In the genomic region with DNA sequence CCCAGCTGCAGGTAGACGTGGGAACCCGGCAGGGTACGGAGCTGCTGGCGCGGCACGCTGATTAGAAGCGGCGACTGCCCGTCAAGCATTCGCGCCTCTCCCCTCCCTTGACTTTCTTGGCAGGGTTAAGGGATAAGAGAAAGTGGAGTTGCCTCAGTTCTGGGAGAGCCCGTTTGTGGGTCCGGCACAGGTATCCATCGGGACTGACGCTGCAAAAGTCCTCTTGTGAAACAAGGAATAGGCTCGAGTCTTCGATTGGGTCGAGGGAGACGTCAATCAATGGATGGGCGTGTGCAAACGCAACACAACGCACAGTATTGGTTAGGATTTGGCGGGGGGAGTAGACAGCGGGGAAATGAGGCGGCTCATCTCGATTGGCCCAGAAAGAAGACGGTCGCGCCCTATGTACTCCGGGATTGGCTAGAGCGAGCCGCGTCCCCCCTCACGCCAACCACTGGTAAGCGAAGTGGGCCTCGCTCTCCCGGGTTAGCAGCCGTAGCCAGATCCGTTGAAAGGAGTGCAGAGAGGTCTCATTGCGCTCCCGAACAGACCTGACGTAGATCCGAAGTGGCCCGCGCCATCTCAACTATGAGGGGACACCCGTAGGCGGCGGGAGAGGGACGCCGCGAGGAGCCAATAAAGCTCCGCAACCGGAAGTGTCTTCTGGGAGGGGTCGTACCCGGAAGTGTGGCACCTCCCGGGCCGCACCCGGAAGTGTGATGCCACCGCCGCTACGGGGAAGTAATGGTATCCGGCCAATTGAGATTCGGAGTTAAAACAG, we compare ENCODE assay signal across 8 cellular contexts. TPM values are rescaled to one million over a fixed set of nuclear protein-coding genes. Genes with fewer than 3 reads are reported as not detected.
DNase-seq lines count a peak whose midpoint lies in the region; ATAC-seq and TF ChIP-seq lines count a peak whose summit lies in the region.

A gene (plus strand): TSS at position 713 of the 781 bp plus-strand sequence. CDS start 296 bp downstream, outside the sequence.

- peak within 1 kb of the TSS; percentile 74; the same call in 1 of the 2 replicates for H2BK120ac ChIP-seq in IMR-90 (ENCODE audit: low read depth, low read length)

- peak within 1 kb of the TSS; percentile 31 to 95 for H4K8ac ChIP-seq in IMR-90 (ENCODE audit: low read depth in 2 of 2, low read length in 2 of 2)

- H4K20me1 ChIP-seq in IMR-90 (ENCODE audit: insufficient read depth, low read length) = no peaks in the 10 kb centered on the region

- peak within 1 kb of the TSS; percentile 20 for H2AK5ac ChIP-seq in IMR-90 (ENCODE audit: low read depth, low read length)

- H3K23ac ChIP-seq in IMR-90 (ENCODE audit: low read depth, low read length) = peak within 1 kb of the TSS; percentile 84

- H2BK20ac ChIP-seq in IMR-90 (ENCODE audit: low read depth, low read length) = no peak within 1 kb of the TSS

- intact Hi-C loops in IMR-90 (cut with micrococcal nuclease) = no loop called here

- H3K4ac ChIP-seq in IMR-90 (ENCODE audit: low read depth, low read length) = peak within 1 kb of the TSS; percentile 91

- H2AK9ac ChIP-seq in IMR-90 (replicated peaks; ENCODE audit: low read depth, low read length, poor library complexity) = peak within 1 kb of the TSS; percentile 95

- H3K14ac ChIP-seq in IMR-90 (replicated peaks; ENCODE audit: low read depth, low read length) = peak within 1 kb of the TSS; percentile 74

- no peaks in the 10 kb centered on the region for H3K9me3 ChIP-seq in IMR-90 (ENCODE audit: control insufficient read depth, insufficient read depth, low read length)

- H3K9ac ChIP-seq in IMR-90 (ENCODE audit: low read depth, low read length) = peak within 1 kb of the TSS; percentile 71

- BruUV-seq in IMR-90 (replicated peaks; lab: Mats Ljungman, UMichigan) = TSS peak; percentile 65

- POLR2A ChIA-PET in IMR-90 (lab: Charles Lee; ENCODE audit: unreplicated experiment) = no interaction called here

- no peak within 1 kb of the TSS; the same call in 2 of the 3 replicates for H2BK15ac ChIP-seq in IMR-90 (ENCODE audit: low read depth, low read length)

- CTCF ChIA-PET in IMR-90 (lab: Yijun Ruan, JAX) = interaction anchor here (0.5 kb wide), 1 partner anchor 10 kb away, joined by 3 read pairs; no protein-coding TSS in a partner anchor

- peaks cover 16 to 26% of the 10 kb centered on the region in 2 experiments for H3K79me1 ChIP-seq in IMR-90 (ENCODE audit: low read depth in 1 of 2, low read length in 2 of 2)

- H3K9me1 ChIP-seq in IMR-90 (ENCODE audit: insufficient read depth, low read length) = peaks cover 6% of the 10 kb centered on the region

- no peak for TF ChIP-seq RAD21 in IMR-90 (IDR thresholded peaks at IDR 0.05; ENCODE audit: low read length)

- H2AFZ ChIP-seq in IMR-90 (replicated peaks; ENCODE audit: low read length, poor library complexity) = peak within 1 kb of the TSS; percentile 91

- H3K56ac ChIP-seq in IMR-90 (ENCODE audit: extremely low read depth, insufficient read depth, low read length) = peak within 1 kb of the TSS; percentile 79

- TF ChIP-seq CTCF in IMR-90 (conservative IDR thresholded peaks at IDR 0.05; ENCODE audit: low read depth, low read length) = 0 out of 2 replicates have a peak, but pooled peaks have one; percentile 5

- in situ Hi-C loops in IMR-90 (cut with MboI; ENCODE audit: low sequenced_read_pairs) = no loop called here

- dilution Hi-C loops in IMR-90 (cut with HindIII; ENCODE audit: low sequenced_read_pairs, unreplicated experiment) = no loop called here

- H3K27ac ChIP-seq in IMR-90 (ENCODE audit: insufficient read depth, low read length) = peak within 1 kb of the TSS; percentile 86

- peak; percentile 88 for TF ChIP-seq POLR2A in IMR-90 (IDR thresholded peaks at IDR 0.05; ENCODE audit: low read depth, low read length)

- ATAC-seq in GM21528 (IDR thresholded peaks at IDR 0.05; ENCODE audit: low FRiP score, unreplicated experiment) (peak; percentile 99), IMR-90 (ENCODE audit: low read depth) (peak; percentile 100)

- peaks cover 22% of the 10 kb centered on the region for H3K36me3 ChIP-seq in IMR-90 (ENCODE audit: control insufficient read depth, insufficient read depth, low read length)

- peak within 1 kb of the TSS; percentile 63 for H2BK5ac ChIP-seq in IMR-90 (ENCODE audit: low read depth, low read length, poor library complexity, severe bottlenecking)

- H3K27me3 ChIP-seq in IMR-90 (ENCODE audit: control insufficient read depth, insufficient read depth, low read length) = no peaks in the 10 kb centered on the region

- H3K4me1 ChIP-seq in IMR-90 (ENCODE audit: control insufficient read depth, insufficient read depth, low read length) = no peaks in the 10 kb centered on the region

- peak within 1 kb of the TSS; percentile 73 for H4K91ac ChIP-seq in IMR-90 (ENCODE audit: insufficient read depth, low read depth, low read length)

- peak within 1 kb of the TSS; percentile 34 for H3K18ac ChIP-seq in IMR-90 (ENCODE audit: low read depth, low read length)

- DNase-seq in DMS 273 (lab: John Stamatoyannopoulos, UW; ENCODE audit: unreplicated experiment) = peak; percentile 99
- DNase-seq in IMR-90 = peak; percentile 98
- peak; percentile 98 for DNase-seq in OCI-M1 (lab: John Stamatoyannopoulos, UW)
- peak; percentile 91 for DNase-seq in activated T-cell treated with anti-CD3 and anti-CD28 coated beads for 24 hours (ENCODE audit: low read depth)
- peak; percentile 98 for DNase-seq in epidermal melanocyte (ENCODE audit: insufficient read length, low spot score)
- peak; percentile 96 for DNase-seq in middle frontal gyrus (ENCODE audit: extremely low spot score, low spot score)
- peak; percentile 77 to 85 for DNase-seq in stimulated activated CD8-positive, alpha-beta memory T cell treated with anti-CD3 and anti-CD28 coated beads, Interleukin-2, amount 100 ng/mL, for 48 hours (ENCODE audit: low read depth in 2 of 2)

- 0% methylated on average over 18 of the region's 63 CpGs; no CpG with 5 or more reads in 1 of the 2 experiments for WGBS in IMR-90 (ENCODE audit: extremely low coverage in 2 of 2, insufficient read length in 1 of 2), 2 experiments

- H4K5ac ChIP-seq in IMR-90 (ENCODE audit: low read depth, low read length) = peak within 1 kb of the TSS; percentile 75

- peak within 1 kb of the TSS; percentile 71 for H3K4me3 ChIP-seq in IMR-90 (ENCODE audit: insufficient read depth, low read depth, low read length)

- H3K4me2 ChIP-seq in IMR-90 (ENCODE audit: low read depth, low read length) = peak within 1 kb of the TSS; percentile 98

TF ChIP-seq in IMR-90, 13 proteins besides CTCF, POLR2A, EP300 and RAD21:
- TF ChIP-seq, protein P1, sequence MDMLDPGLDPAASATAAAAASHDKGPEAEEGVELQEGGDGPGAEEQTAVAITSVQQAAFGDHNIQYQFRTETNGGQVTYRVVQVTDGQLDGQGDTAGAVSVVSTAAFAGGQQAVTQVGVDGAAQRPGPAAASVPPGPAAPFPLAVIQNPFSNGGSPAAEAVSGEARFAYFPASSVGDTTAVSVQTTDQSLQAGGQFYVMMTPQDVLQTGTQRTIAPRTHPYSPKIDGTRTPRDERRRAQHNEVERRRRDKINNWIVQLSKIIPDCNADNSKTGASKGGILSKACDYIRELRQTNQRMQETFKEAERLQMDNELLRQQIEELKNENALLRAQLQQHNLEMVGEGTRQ (IDR thresholded peaks at IDR 0.05; ENCODE audit: low read depth, low read length) = no peak
- TF ChIP-seq NFE2L2 (IDR thresholded peaks at IDR 0.05; ENCODE audit: low read depth, low read length) = no peak
- peak; percentile 7; the same call in 1 of the 2 replicates for TF ChIP-seq MXI1 (IDR thresholded peaks at IDR 0.05; ENCODE audit: borderline replicate concordance, low read depth, low read length)
- TF ChIP-seq RCOR1 (IDR thresholded peaks at IDR 0.05; ENCODE audit: insufficient replicate concordance, low read length) = no peak
- TF ChIP-seq CHD1 (IDR thresholded peaks at IDR 0.05; ENCODE audit: low read depth, low read length) = no peak
- TF ChIP-seq SMC3 (IDR thresholded peaks at IDR 0.05; ENCODE audit: low read depth, low read length) = no peak
- TF ChIP-seq MAZ (IDR thresholded peaks at IDR 0.05; ENCODE audit: borderline replicate concordance, low read depth, low read length) = peak; percentile 75; the same call in 1 of the 2 replicates
- TF ChIP-seq RFX5 (IDR thresholded peaks at IDR 0.05; ENCODE audit: low read depth, low read length) = no peak
- TF ChIP-seq BHLHE40 (IDR thresholded peaks at IDR 0.05; ENCODE audit: low read depth, low read length) = no peak
- peak; percentile 88 for TF ChIP-seq CEBPB (IDR thresholded peaks at IDR 0.05; ENCODE audit: low read depth, low read length)
- peak; percentile 17; the same call in 1 of the 2 replicates for TF ChIP-seq MAFK (IDR thresholded peaks at IDR 0.05; ENCODE audit: low read depth, low read length)
- TF ChIP-seq, protein P2, sequence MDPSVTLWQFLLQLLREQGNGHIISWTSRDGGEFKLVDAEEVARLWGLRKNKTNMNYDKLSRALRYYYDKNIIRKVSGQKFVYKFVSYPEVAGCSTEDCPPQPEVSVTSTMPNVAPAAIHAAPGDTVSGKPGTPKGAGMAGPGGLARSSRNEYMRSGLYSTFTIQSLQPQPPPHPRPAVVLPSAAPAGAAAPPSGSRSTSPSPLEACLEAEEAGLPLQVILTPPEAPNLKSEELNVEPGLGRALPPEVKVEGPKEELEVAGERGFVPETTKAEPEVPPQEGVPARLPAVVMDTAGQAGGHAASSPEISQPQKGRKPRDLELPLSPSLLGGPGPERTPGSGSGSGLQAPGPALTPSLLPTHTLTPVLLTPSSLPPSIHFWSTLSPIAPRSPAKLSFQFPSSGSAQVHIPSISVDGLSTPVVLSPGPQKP (IDR thresholded peaks at IDR 0.05; ENCODE audit: borderline replicate concordance, low read depth, low read length) = 0 out of 2 replicates have a peak, but pooled peaks have one; percentile 4

RNA-seq across cellular contexts. Expression of the gene that starts here (rescaled TPM):
- total RNA-seq in IMR-90 (2012; rRNA removed) = 5.2 and 7.2 TPM in 2 replicates
- 16.8 and 19.2 TPM in 2 replicates for polyA plus RNA-seq in IMR-90 (2012; rRNA removed)
- polyA plus RNA-seq in IMR-90 (2012; cell fraction: cytosol; rRNA removed) = 12.7 and 19.6 TPM in 2 replicates
- 31.1 and 51.6 TPM in 2 replicates for polyA plus RNA-seq in IMR-90 (2012; cell fraction: nucleus; rRNA removed; ENCODE audit: low replicate concordance)

Comparison
In these comparisons a context has a peak if more than half of its experiments do, and no peak if none do; other contexts are left out.
1. Peak in every context shown above with its lines: DNase-seq, ATAC-seq, H3K4me3 ChIP-seq and H3K27ac ChIP-seq.